In the genomic region with DNA sequence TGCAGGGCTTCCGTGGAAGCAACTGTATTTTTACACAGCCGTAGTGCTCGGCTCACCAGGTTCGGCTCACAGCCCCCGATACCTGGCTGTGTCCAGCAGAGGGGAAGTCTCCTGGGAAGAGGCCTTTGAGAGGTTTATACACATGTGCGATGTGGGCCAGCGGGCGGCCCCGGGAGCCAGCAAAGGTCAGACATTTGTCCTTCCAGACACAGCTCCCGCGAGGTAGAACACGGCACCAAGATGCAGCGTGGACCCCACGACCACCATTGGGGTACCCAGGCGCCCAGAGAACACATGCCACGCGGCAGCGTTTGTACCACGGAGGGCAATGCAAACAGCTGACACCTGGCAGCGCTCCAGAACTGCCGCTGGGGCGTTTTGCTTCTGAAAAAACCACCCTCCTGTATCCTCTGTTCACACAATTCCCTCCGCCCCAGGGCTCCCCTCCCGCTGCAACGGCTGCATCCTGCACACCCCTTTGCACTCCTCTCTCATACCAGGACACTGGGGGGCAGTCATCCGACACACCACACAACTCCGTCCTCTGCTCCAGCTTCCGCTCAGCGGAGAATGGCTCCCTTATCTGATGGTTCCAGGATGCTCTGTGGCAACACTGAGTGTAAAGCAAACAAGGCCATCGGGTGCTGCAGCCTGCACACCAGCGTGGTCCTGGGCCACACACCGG, we compare ENCODE assay signal across 9 cellular contexts.
DNase-seq lines count a peak whose midpoint lies in the region; ATAC-seq, FAIRE-seq and TF ChIP-seq lines count a peak whose summit lies in the region.
"Had no signal": no experiment of that assay in that cellular context is flagged by ENCODE, and none has a peak within 500 bp of the region (broad histone marks: within the 10 kb centered on the region; RNA-seq: fewer than 3 reads in every experiment).

No MANE protein-coding gene starts in this region.

- H3K4me1 ChIP-seq in OCI-LY3 (ENCODE audit: low read length): no peaks in the 10 kb centered on the region

- no peaks in the 10 kb centered on the region for H3K9me3 Mint-ChIP-seq in activated T-cell treated with anti-CD3 and anti-CD28 coated beads, Interleukin-2, amount 50 U/mL, for 24 hours
- H3K9me3 Mint-ChIP-seq in natural killer cell: no peaks in the 10 kb centered on the region
- H3K9me3 Mint-ChIP-seq: IgD-negative memory B cell had no signal

- intact Hi-C loops in natural killer cell (cut with micrococcal nuclease): loop anchor here (2.0 to 5.0 kb wide), 4 partner anchors 215 to 690 kb away; no protein-coding TSS in a partner anchor

- no peaks in the 10 kb centered on the region for H3K36me3 ChIP-seq in OCI-LY3 (replicated peaks; ENCODE audit: low read depth, low read length)

- FAIRE-seq in HTR-8/SVneo (lab: Jason Lieb, UNC): peak; percentile 28

- ATAC-seq in natural killer cell (peak; percentile 78 to 86 (median 82)), GM19452 (IDR thresholded peaks at IDR 0.05; ENCODE audit: unreplicated experiment) (no peak)

- peaks cover 18% of the 10 kb centered on the region for H3K27me3 Mint-ChIP-seq in activated T-cell treated with anti-CD3 and anti-CD28 coated beads, Interleukin-2, amount 50 U/mL, for 24 hours
- peaks cover 0 to 4% of the 10 kb centered on the region in 2 donors for H3K27me3 Mint-ChIP-seq in natural killer cell (ENCODE audit: low read depth in 2 of 2)
- H3K27me3 Mint-ChIP-seq: IgD-negative memory B cell had no signal

- no peaks in the 10 kb centered on the region for H3K79me2 ChIP-seq in OCI-LY3 (ENCODE audit: low read length)

- no peaks in the 10 kb centered on the region for H3K36me3 Mint-ChIP-seq in activated T-cell treated with anti-CD3 and anti-CD28 coated beads, Interleukin-2, amount 50 U/mL, for 24 hours (ENCODE audit: low read depth)
- H3K36me3 Mint-ChIP-seq in natural killer cell: no peaks in the 10 kb centered on the region
- H3K36me3 Mint-ChIP-seq: IgD-negative memory B cell had no signal

- H3K27me3 ChIP-seq in OCI-LY3 (ENCODE audit: low read depth, low read length): peaks cover 36% of the 10 kb centered on the region

- H2AFZ ChIP-seq in OCI-LY3 (ENCODE audit: low read depth, low read length): no peak overlapping the region; the same call in 1 of the 2 replicates

- H3K9me3 ChIP-seq in OCI-LY3 (ENCODE audit: insufficient read depth, low read length): no peaks in the 10 kb centered on the region

- DNase-seq in CMK (ENCODE audit: low read depth) (peak; percentile 51), HTR-8/SVneo (ENCODE audit: insufficient read length, low spot score) (peak; percentile 70), fibroblast of gingiva (ENCODE audit: low read depth) (peak; percentile 81), natural killer cell (peak; percentile 36)
- DNase-seq in activated T-cell treated with anti-CD3 and anti-CD28 coated beads, Interleukin-2, amount 50 U/mL, for 24 hours: peak; percentile 81
- peak; percentile 44 for DNase-seq in stimulated activated CD8-positive, alpha-beta memory T cell treated with anti-CD3 and anti-CD28 coated beads, Interleukin-7, amount 100 ng/mL, for 24 hours (ENCODE audit: low read depth)

- TF ChIP-seq CTCF in OCI-LY3 (IDR thresholded peaks at IDR 0.05; ENCODE audit: low read depth, low read length) (peak; percentile 34), natural killer cell (IDR thresholded peaks at IDR 0.05) (peak; percentile 53)

- no peak overlapping the region for H3K4me2 ChIP-seq in OCI-LY3 (ENCODE audit: low read length)

- no peak overlapping the region for H3K4me3 ChIP-seq in OCI-LY3 (ENCODE audit: low read length)

- no peaks in the 10 kb centered on the region for H4K20me1 ChIP-seq in OCI-LY3 (ENCODE audit: insufficient read depth, low read length)

- no peak overlapping the region for H3K27ac ChIP-seq in OCI-LY3 (ENCODE audit: low read length)

- no peak overlapping the region for H3K9ac ChIP-seq in OCI-LY3 (ENCODE audit: low read length)

- H3K27ac Mint-ChIP-seq in activated T-cell treated with anti-CD3 and anti-CD28 coated beads, Interleukin-2, amount 50 U/mL, for 24 hours: peak overlapping the region; percentile 88
- peak overlapping the region in 1 of 2 donors; percentile 71 for H3K27ac Mint-ChIP-seq in natural killer cell

- peak overlapping the region; percentile 44 for H3K4me3 Mint-ChIP-seq in activated T-cell treated with anti-CD3 and anti-CD28 coated beads, Interleukin-2, amount 50 U/mL, for 24 hours
- H3K4me3 Mint-ChIP-seq in natural killer cell: peak overlapping the region; percentile 69

- H3K4me1 Mint-ChIP-seq in activated T-cell treated with anti-CD3 and anti-CD28 coated beads, Interleukin-2, amount 50 U/mL, for 24 hours (ENCODE audit: low read depth): peaks cover 66% of the 10 kb centered on the region
- peaks cover 37 to 47% of the 10 kb centered on the region in 2 donors for H3K4me1 Mint-ChIP-seq in natural killer cell
